9 cellular contexts compared by ENCODE assay signal in genomic region chr2:97005353-97005752, GRCh38. TPM values are rescaled to one million over a fixed set of nuclear protein-coding genes. Genes with fewer than 3 reads are reported as not detected.
DNase-seq lines count a peak whose midpoint lies in the region; ATAC-seq and TF ChIP-seq lines count a peak whose summit lies in the region.
"Had no signal": no experiment of that assay in that cellular context is flagged by ENCODE, and none has a peak within 500 bp of the region (broad histone marks: within the 10 kb centered on the region; RNA-seq: fewer than 3 reads in every experiment).

No MANE protein-coding gene starts in this region.

- peaks cover 23% of the 10 kb centered on the region for H3K27me3 Mint-ChIP-seq in Caco-2 (ENCODE audit: insufficient read depth, unreplicated experiment)

- 0 out of 2 replicates have a peak, but pooled peaks have one; percentile 15 for TF ChIP-seq RAD21 in HCT116 (IDR thresholded peaks at IDR 0.05; ENCODE audit: low read depth)

- H3K4me3 ChIP-seq in Caco-2 (ENCODE audit: low read depth, low read length): no peak overlapping the region
- H3K4me3 ChIP-seq in HCT116 (replicated peaks in 1 of 2; ENCODE audit: low read depth in 1 of 2, low read length in 2 of 2): no peak overlapping the region
- H3K4me3 ChIP-seq in kidney epithelial cell (ENCODE audit: low read depth, low read length): no peak overlapping the region

- no peaks in the 10 kb centered on the region for H3K4me1 ChIP-seq in Caco-2
- H3K4me1 ChIP-seq in HCT116 (ENCODE audit: control insufficient read depth in 1 of 2, insufficient read depth in 2 of 2, low read length in 2 of 2): no peaks in the 10 kb centered on the region
- H3K4me1 ChIP-seq: parathyroid adenoma had no signal

- H3K27me3 ChIP-seq in Caco-2 (replicated peaks; ENCODE audit: control insufficient read depth, insufficient read depth, low read length): 0 out of 2 replicates have a peak, but pooled peaks cover 1% of the 10 kb centered on the region
- H3K27me3 ChIP-seq in HCT116 (ENCODE audit: insufficient read depth, low read length): peaks cover 23% of the 10 kb centered on the region
- H3K27me3 ChIP-seq in kidney epithelial cell (ENCODE audit: control insufficient read depth, insufficient read depth, low read length): no peaks in the 10 kb centered on the region

- no peaks in the 10 kb centered on the region for H3K9me3 Mint-ChIP-seq in Caco-2 (ENCODE audit: unreplicated experiment)

- peak overlapping the region; percentile 82 for H2AFZ ChIP-seq in HCT116 (ENCODE audit: low read depth, low read length, poor library complexity, severe bottlenecking)
- H2AFZ ChIP-seq: parathyroid adenoma had no signal

- H3K27ac Mint-ChIP-seq in Caco-2 (ENCODE audit: unreplicated experiment): no peak overlapping the region
- H3K27ac Mint-ChIP-seq: activated CD8-positive, alpha-beta memory T cell treated with anti-CD3 and anti-CD28 coated beads, Interleukin-2, amount 10 ng/mL, durations not matched to agents 7 days and 5 days had no signal

- H3K9me3 ChIP-seq in Caco-2: no peaks in the 10 kb centered on the region
- H3K9me3 ChIP-seq in HCT116 (ENCODE audit: control insufficient read depth in 1 of 2, insufficient read depth in 1 of 2, low read depth in 1 of 2, low read length in 2 of 2): no peaks in the 10 kb centered on the region

- intact Hi-C loops in Caco-2 (cut with micrococcal nuclease; ENCODE audit: unreplicated experiment) (no loop called here), HCT116 (cut with micrococcal nuclease) (no loop called here)

- CTCF ChIA-PET in Caco-2 (lab: Charles Lee): no interaction called here
- CTCF ChIA-PET in HCT116 (lab: Charles Lee): no interaction called here

- POLR2A ChIA-PET in Caco-2 (lab: Charles Lee) (no interaction called here), HCT116 (lab: Charles Lee) (no interaction called here)

- H3K36me3 Mint-ChIP-seq in Caco-2 (ENCODE audit: insufficient read depth, unreplicated experiment): no peaks in the 10 kb centered on the region
- H3K36me3 Mint-ChIP-seq: activated CD8-positive, alpha-beta memory T cell treated with anti-CD3 and anti-CD28 coated beads, Interleukin-2, amount 10 ng/mL, durations not matched to agents 7 days and 5 days had no signal

- H4K20me1 ChIP-seq in HCT116 (ENCODE audit: insufficient read depth): no peaks in the 10 kb centered on the region

- no peak for TF ChIP-seq POLR2A in HCT116 (IDR thresholded peaks at IDR 0.05; ENCODE audit: borderline replicate concordance, extremely low read depth, insufficient read depth, insufficient read length)

- H3K36me3 ChIP-seq in Caco-2 (ENCODE audit: control insufficient read depth, insufficient read depth, low read length) (no peaks in the 10 kb centered on the region), HCT116 (ENCODE audit: control insufficient read depth in 1 of 2, insufficient read depth in 2 of 2, low read length in 2 of 2) (no peaks in the 10 kb centered on the region), kidney epithelial cell (ENCODE audit: control insufficient read depth, insufficient read depth, low read length) (no peaks in the 10 kb centered on the region)

- no peak overlapping the region for H3K4me3 Mint-ChIP-seq in Caco-2 (ENCODE audit: unreplicated experiment)
- H3K4me3 Mint-ChIP-seq: activated CD8-positive, alpha-beta memory T cell treated with anti-CD3 and anti-CD28 coated beads, Interleukin-2, amount 10 ng/mL, durations not matched to agents 7 days and 5 days had no signal

- H3K79me2 ChIP-seq in HCT116 (ENCODE audit: insufficient read depth, low read length): no peaks in the 10 kb centered on the region
- H3K79me2 ChIP-seq: parathyroid adenoma had no signal

- in situ Hi-C loops in GM13977 (cut with MboI; ENCODE audit: low pct_unique_long_range_greater_than_20kb, low sequenced_read_pairs, unreplicated experiment): no loop called here

- ATAC-seq in HCT116: peak; percentile 85
- ATAC-seq: activated CD8-positive, alpha-beta memory T cell treated with anti-CD3 and anti-CD28 coated beads, Interleukin-2, amount 10 ng/mL, durations not matched to agents 7 days and 5 days had no signal

- no peak overlapping the region for H3K27ac ChIP-seq in HCT116 (ENCODE audit: low read depth, low read length)
- H3K27ac ChIP-seq: parathyroid adenoma had no signal

- no peaks in the 10 kb centered on the region for H3K9me2 ChIP-seq in HCT116 (ENCODE audit: insufficient read depth)

- no peak overlapping the region for H3K4me2 ChIP-seq in HCT116 (ENCODE audit: low read length)

- no peaks in the 10 kb centered on the region for H3K4me1 Mint-ChIP-seq in Caco-2 (ENCODE audit: low read depth, unreplicated experiment)

- RAD21 ChIA-PET in HCT116 (lab: Charles Lee; ENCODE audit: low non-redundant PET in 1 of 2, low total read pairs in 2 of 2, uncharacterized antibody in 2 of 2, unreplicated experiment in 2 of 2): no interaction called here

- no peak overlapping the region for H3K9ac ChIP-seq in HCT116 (ENCODE audit: low read length)
- H3K9ac ChIP-seq: parathyroid adenoma had no signal

- TF ChIP-seq CTCF in Caco-2 (IDR thresholded peaks at IDR 0.05; ENCODE audit: insufficient read depth in 1 of 2, low read depth in 1 of 2, low read length in 1 of 2, severe bottlenecking in 1 of 2, unreplicated experiment in 1 of 2): peak; percentile 40 to 56
- peak in 2 of 3 experiments; percentile 57 to 65; a peak in 4 of 6 replicates for TF ChIP-seq CTCF in HCT116 (IDR thresholded peaks at IDR 0.05 in 2 of 3, conservative IDR thresholded peaks at IDR 0.05 in 1 of 3; ENCODE audit: borderline replicate concordance in 1 of 3, insufficient read depth in 1 of 3, low read depth in 2 of 3, low read length in 2 of 3)
- peak; percentile 25 for TF ChIP-seq CTCF in kidney epithelial cell (IDR thresholded peaks at IDR 0.05; ENCODE audit: insufficient read depth, low read length, poor library complexity, severe bottlenecking)
- no peak for TF ChIP-seq CTCF in GM13977 (IDR thresholded peaks at IDR 0.05; ENCODE audit: extremely low read depth, insufficient read depth, missing control alignments)

- BruUV-seq in Caco-2 (replicated peaks; lab: Mats Ljungman, UMichigan) (no TSS peak), HCT116 (replicated peaks; lab: Mats Ljungman, UMichigan) (no TSS peak)

- DNase-seq in Caco-2 (peak in 1 of 2 experiments; percentile 44), HCT116 (ENCODE audit: low read depth, low spot score) (peak; percentile 3), SW480 (ENCODE audit: low spot score) (peak; percentile 9), kidney epithelial cell (ENCODE audit: low read depth) (no peak), NCI-H748 treated with DMSO at 0.1 percent for 48 hours (lab: John Stamatoyannopoulos, UW) (no peak), islet precursor cell (no peak), GM13977 (ENCODE audit: low spot score) (no peak)
- DNase-seq: activated CD8-positive, alpha-beta memory T cell treated with anti-CD3 and anti-CD28 coated beads, Interleukin-2, amount 10 ng/mL, durations not matched to agents 7 days and 5 days had no signal

TF ChIP-seq in HCT116, 20 proteins besides CTCF, POLR2A, EP300 and RAD21:
- TF ChIP-seq ELF1 (IDR thresholded peaks at IDR 0.05; ENCODE audit: borderline replicate concordance, low read depth): no peak
- TF ChIP-seq EGR1 (IDR thresholded peaks at IDR 0.05; ENCODE audit: low read depth): no peak
- no peak for TF ChIP-seq ZBTB33 (IDR thresholded peaks at IDR 0.05; ENCODE audit: extremely low read depth, insufficient replicate concordance, low read length)

RNA-seq across cellular contexts. Expression of gene FAM178B, which starts 19.0 kb away (rescaled TPM):
- total RNA-seq in Caco-2 (2022) (not detected in 2 replicates), HCT116 (2021; ENCODE audit: unreplicated experiment) (not detected), kidney epithelial cell (0.25 TPM in 1 of 2 replicates, not detected in the other)
- 0.06 and 0.22 TPM in 2 replicates for polyA plus RNA-seq in HCT116 (2012)
- total RNA-seq: activated CD8-positive, alpha-beta memory T cell treated with anti-CD3 and anti-CD28 coated beads, Interleukin-2, amount 10 ng/mL, durations not matched to agents 7 days and 5 days had no signal

Comparison
In these comparisons a context has a peak if more than half of its experiments do, and no peak if none do; other contexts are left out.
1. DNase-seq: peak in HCT116 (single experiment) and SW480 (single experiment); none in kidney epithelial cell (single experiment), NCI-H748 treated with DMSO at 0.1 percent for 48 hours (single experiment), islet precursor cell (single experiment) and GM13977 (single experiment).